Comparison of ENCODE assay signal across 10 cellular contexts in the genomic region with DNA sequence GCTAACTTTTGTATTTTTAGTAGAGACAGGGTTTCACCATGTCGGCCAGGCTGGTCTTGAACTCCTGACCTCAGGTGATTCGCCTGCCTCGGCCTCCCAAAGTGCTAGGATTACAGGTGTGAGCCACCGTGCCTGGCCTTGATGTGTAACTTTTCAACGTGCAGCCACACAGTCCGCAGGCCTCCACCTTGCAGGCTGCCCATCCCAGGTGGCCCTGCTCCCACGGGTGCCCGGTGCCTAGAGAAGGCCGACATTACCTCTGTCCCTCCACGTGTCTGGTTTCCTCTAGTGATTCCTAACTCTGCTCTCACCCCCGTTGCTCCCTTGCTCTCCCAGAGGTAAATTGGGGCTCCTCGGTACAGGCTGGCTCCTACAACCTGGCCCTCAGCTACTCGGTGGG. TPM values are rescaled to one million over a fixed set of nuclear protein-coding genes. Genes with fewer than 3 reads are reported as not detected.
A peak's percentile ranks its signal among the peaks of the same experiment; 100 is the strongest.
DNase-seq lines count a peak whose midpoint lies in the region; ATAC-seq, FAIRE-seq and TF ChIP-seq lines count a peak whose summit lies in the region.
"Not testable (repeated sequence)": the region's sequence is repeated elsewhere in the genome, so short reads cannot be mapped to it uniquely, and the experiment has no call there.
"Had no signal": no experiment of that assay in that cellular context is flagged by ENCODE, and none has a peak within 500 bp of the region (broad histone marks: within the 10 kb centered on the region; RNA-seq: fewer than 3 reads in every experiment).

No MANE protein-coding gene starts in this region.

- H3K9ac ChIP-seq in neuronal stem cell (ENCODE audit: low read depth, low read length, poor library complexity) = peak overlapping the region; percentile 40

- not testable (repeated sequence) for H2BK5ac ChIP-seq in neuronal stem cell (ENCODE audit: low read length)

- not testable (repeated sequence) for H3K36me3 Mint-ChIP-seq in stimulated activated memory B cell treated with anti-CD40 and anti-IgM and Interleukin-4, amounts not matched to agents 10 μg/mL and 1 μg/mL and 100 μg/mL, for 72 hours; stimulated activated naive CD8-positive, alpha-beta T cell treated with anti-CD3 and anti-CD28 coated beads, Interleukin-15, Interleukin-2, amounts not matched to agents 100 ng/mL and 50 ng/mL, for 24 hours (ENCODE audit: low read depth)

- not testable (repeated sequence) for H3K36me3 ChIP-seq in body of pancreas (replicated peaks in 1 of 2; ENCODE audit: insufficient read depth in 1 of 2, low read depth in 2 of 2); neuronal stem cell (replicated peaks in 1 of 2; ENCODE audit: control insufficient read depth in 2 of 2, insufficient read depth in 2 of 2, low read length in 2 of 2); pancreas

- not testable (repeated sequence) for H4K8ac ChIP-seq in neuronal stem cell (ENCODE audit: low read depth, low read length)

- not testable (repeated sequence) for H3K14ac ChIP-seq in neuronal stem cell (ENCODE audit: low read length)

- not testable (repeated sequence) for H3K4me1 ChIP-seq in body of pancreas; neuronal stem cell (ENCODE audit: control insufficient read depth in 2 of 2, insufficient read depth in 1 of 2, low read depth in 1 of 2, low read length in 2 of 2); pancreas

- not testable (repeated sequence) for H2AK5ac ChIP-seq in neuronal stem cell (ENCODE audit: low read depth, low read length)

- peak; percentile 47 to 80 (median 62) for DNase-seq in body of pancreas
- not testable (repeated sequence) for DNase-seq in neuronal stem cell (ENCODE audit: low spot score)
- DNase-seq in pancreas = peak in 4 of 6 donors; percentile 45 to 71 (median 58)

- not testable (repeated sequence) for TF ChIP-seq CTCF in body of pancreas (IDR thresholded peaks at IDR 0.05); pancreas (IDR thresholded peaks at IDR 0.05)

- H3K4me2 ChIP-seq in neuronal stem cell (ENCODE audit: insufficient read depth, low read length, poor library complexity, severe bottlenecking) = not testable (repeated sequence)

- not testable (repeated sequence) for H3K4me3 ChIP-seq in body of pancreas; neuronal stem cell (ENCODE audit: low read length in 2 of 2); pancreas

- TF ChIP-seq POLR2A in body of pancreas (IDR thresholded peaks at IDR 0.05) = not testable (repeated sequence)

- H3K27ac ChIP-seq in body of pancreas = peak overlapping the region in 1 of 4 donors; percentile 8
- H3K27ac ChIP-seq in neuronal stem cell (replicated peaks; ENCODE audit: low read length); pancreas: not testable (repeated sequence)

- not testable (repeated sequence) for H3K27me3 Mint-ChIP-seq in stimulated activated memory B cell treated with anti-CD40 and anti-IgM and Interleukin-4, amounts not matched to agents 10 μg/mL and 1 μg/mL and 100 μg/mL, for 72 hours; stimulated activated naive CD8-positive, alpha-beta T cell treated with anti-CD3 and anti-CD28 coated beads, Interleukin-15, Interleukin-2, amounts not matched to agents 100 ng/mL and 50 ng/mL, for 24 hours

- WGBS in body of pancreas, 2 donors = 72 to 94% methylated on average over 3 to 13 of the region's 13 CpGs
- no CpG with 5 or more reads among the region's 13 CpGs for WGBS in neuronal stem cell (ENCODE audit: extremely low coverage in 2 of 2, insufficient read length in 2 of 2, insufficient replicate concordance in 1 of 2), 2 donors
- WGBS in pancreas, 2 donors = 49 to 53% methylated on average over 13 of the region's 13 CpGs

- not testable (repeated sequence) for H3K27me3 ChIP-seq in body of pancreas; neuronal stem cell (ENCODE audit: control insufficient read depth in 3 of 3, insufficient read depth in 3 of 3, low read depth in 1 of 3, low read length in 3 of 3); pancreas

- not testable (repeated sequence) for H2BK12ac ChIP-seq in neuronal stem cell (ENCODE audit: low read length)

- H3K9me3 ChIP-seq in body of pancreas, pancreas: not testable (repeated sequence)
- H3K9me3 ChIP-seq in neuronal stem cell (replicated peaks in 1 of 2; ENCODE audit: control insufficient read depth in 2 of 2, insufficient read depth in 1 of 2, low read depth in 1 of 2, low read length in 2 of 2) = peaks cover 6 to 15% of the 10 kb centered on the region in 2 donors

- H2BK120ac ChIP-seq in neuronal stem cell (ENCODE audit: low read depth, low read length) = not testable (repeated sequence)

- peaks cover 31% of the 10 kb centered on the region for H3K4me1 Mint-ChIP-seq in stimulated activated memory B cell treated with anti-CD40 and anti-IgM and Interleukin-4, amounts not matched to agents 10 μg/mL and 1 μg/mL and 100 μg/mL, for 72 hours
- not testable (repeated sequence) for H3K4me1 Mint-ChIP-seq in stimulated activated naive CD8-positive, alpha-beta T cell treated with anti-CD3 and anti-CD28 coated beads, Interleukin-15, Interleukin-2, amounts not matched to agents 100 ng/mL and 50 ng/mL, for 24 hours (ENCODE audit: low read depth)

- intact Hi-C loops in body of pancreas (cut with DNase I); pancreas (cut with DNase I): not testable (repeated sequence)

- not testable (repeated sequence) for H3K18ac ChIP-seq in neuronal stem cell (ENCODE audit: low read length)

- not testable (repeated sequence) for H3K4ac ChIP-seq in neuronal stem cell (ENCODE audit: low read length)

- H2BK15ac ChIP-seq in neuronal stem cell (ENCODE audit: low read length) = not testable (repeated sequence)

- not testable (repeated sequence) for H3K9me3 Mint-ChIP-seq in stimulated activated memory B cell treated with anti-CD40 and anti-IgM and Interleukin-4, amounts not matched to agents 10 μg/mL and 1 μg/mL and 100 μg/mL, for 72 hours; stimulated activated naive CD8-positive, alpha-beta T cell treated with anti-CD3 and anti-CD28 coated beads, Interleukin-15, Interleukin-2, amounts not matched to agents 100 ng/mL and 50 ng/mL, for 24 hours

- not testable (repeated sequence) for H2AFZ ChIP-seq in neuronal stem cell (ENCODE audit: low read length)

- H4K91ac ChIP-seq in neuronal stem cell (ENCODE audit: low read depth, low read length, poor library complexity) = not testable (repeated sequence)

- peak overlapping the region; percentile 42 for H3K27ac Mint-ChIP-seq in stimulated activated memory B cell treated with anti-CD40 and anti-IgM and Interleukin-4, amounts not matched to agents 10 μg/mL and 1 μg/mL and 100 μg/mL, for 72 hours
- peak overlapping the region; percentile 50 for H3K27ac Mint-ChIP-seq in stimulated activated naive CD8-positive, alpha-beta T cell treated with anti-CD3 and anti-CD28 coated beads, Interleukin-15, Interleukin-2, amounts not matched to agents 100 ng/mL and 50 ng/mL, for 24 hours

- ATAC-seq in body of pancreas (peak; percentile 71), pancreas (peak; percentile 39 to 79 (median 75))
- not testable (repeated sequence) for ATAC-seq in stimulated activated memory B cell treated with anti-CD40 and anti-IgM and Interleukin-4, amounts not matched to agents 10 μg/mL and 1 μg/mL and 100 μg/mL, for 72 hours

- not testable (repeated sequence) for H3K23ac ChIP-seq in neuronal stem cell (ENCODE audit: low read depth, low read length, poor library complexity)

- not testable (repeated sequence) for H3K4me3 Mint-ChIP-seq in stimulated activated memory B cell treated with anti-CD40 and anti-IgM and Interleukin-4, amounts not matched to agents 10 μg/mL and 1 μg/mL and 100 μg/mL, for 72 hours; stimulated activated naive CD8-positive, alpha-beta T cell treated with anti-CD3 and anti-CD28 coated beads, Interleukin-15, Interleukin-2, amounts not matched to agents 100 ng/mL and 50 ng/mL, for 24 hours

- not testable (repeated sequence) for FAIRE-seq in pancreas (lab: Jason Lieb, UNC)

- not testable (repeated sequence) for H3K79me1 ChIP-seq in neuronal stem cell (ENCODE audit: low read depth, low read length)

RNA-seq across cellular contexts. Expression of a gene that starts 19.9 kb away (rescaled TPM):
- total RNA-seq in body of pancreas (not detected), pancreas (under 1 TPM in 5 of 6 donors, not detected in 1; 0.05 to 0.12 (median 0.08) TPM)
- polyA plus RNA-seq in neuronal stem cell (2013, experiment 1 of 2) = not detected
- not detected for polyA plus RNA-seq in neuronal stem cell (2013, experiment 2 of 2)
- polyA plus RNA-seq in pancreas = under 1 TPM; 0.04 to 0.05 TPM
- total RNA-seq: A172; Calu3; CD4-positive, alpha-beta T cell; CD8-positive, alpha-beta T cell had no signal
- polyA plus RNA-seq: BJ had no signal

RNA-seq across cellular contexts. Expression of a gene that starts 47.0 kb away (rescaled TPM):
- total RNA-seq in body of pancreas (100 to 1,000 TPM; 211 to 293 TPM), pancreas (100 to 1,000 TPM; 165 to 298 (median 238) TPM)
- 11.7 TPM for polyA plus RNA-seq in neuronal stem cell (2013, experiment 1 of 2)
- 12.1 TPM for polyA plus RNA-seq in neuronal stem cell (2013, experiment 2 of 2)
- polyA plus RNA-seq in pancreas = 100 to 1,000 TPM in 1 of 2 donors, 10 to 100 TPM in 1; 78.2 to 144 TPM
